Comparison of ENCODE assay signal across 15 cellular contexts in the genomic region with DNA sequence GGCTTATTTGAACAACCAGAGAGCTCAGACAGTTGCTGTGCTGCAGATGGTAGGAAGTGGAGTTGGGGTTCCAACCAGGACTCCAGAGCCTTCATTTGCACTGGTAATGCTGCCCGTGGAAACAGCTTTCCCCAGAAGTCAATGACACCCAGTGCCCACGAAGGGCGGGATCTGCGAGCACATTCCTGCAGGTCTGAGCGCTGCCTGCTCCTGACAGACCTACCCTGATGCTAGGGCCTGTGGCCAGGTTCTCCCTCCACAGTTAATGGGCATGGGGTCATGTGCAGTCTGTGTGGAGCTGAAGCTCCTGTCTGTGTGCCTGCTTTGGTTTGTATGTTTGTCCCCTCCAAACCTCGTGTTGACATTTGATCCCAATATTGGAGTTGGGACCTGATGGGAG.
DNase-seq lines count a peak whose midpoint lies in the region; ATAC-seq, FAIRE-seq and TF ChIP-seq lines count a peak whose summit lies in the region.
"Had no signal": no experiment of that assay in that cellular context is flagged by ENCODE, and none has a peak within 500 bp of the region (broad histone marks: within the 10 kb centered on the region; RNA-seq: fewer than 3 reads in every experiment).

No MANE protein-coding gene starts in this region.

- TF ChIP-seq RAD21 in HepG2 (CRISPR knock-in tag; IDR thresholded peaks at IDR 0.05) = no peak

- peak overlapping the region; percentile 84 for H3K18ac ChIP-seq in neuronal stem cell (ENCODE audit: low read length)

- H3K4me3 ChIP-seq in left ventricle myocardium inferior (no peak overlapping the region), HepG2 (replicated peaks in 1 of 3; ENCODE audit: insufficient read depth in 1 of 3, low read depth in 2 of 3, low read length in 3 of 3) (no peak overlapping the region), neuronal stem cell (ENCODE audit: low read length in 2 of 2) (peak overlapping the region in 1 of 2 donors; percentile 6), MM.1S (ENCODE audit: low read length) (no peak overlapping the region)
- H3K4me3 ChIP-seq: BLaER1 treated with 17β-estradiol and CSF1 and Interleukin-3, amounts not matched to agents 10 nM and 100 nM; GM12878; GM23338 had no signal

- ATAC-seq in left ventricle myocardium superior (no peak), HepG2 (0 out of 3 replicates have a peak, but pooled peaks have one; percentile 12), HG03520 (IDR thresholded peaks at IDR 0.05; ENCODE audit: unreplicated experiment) (no peak)
- ATAC-seq: GM12878, GM23338 had no signal

- H2BK12ac ChIP-seq in neuronal stem cell (ENCODE audit: low read length) = no peak overlapping the region

- no peak overlapping the region for H3K4ac ChIP-seq in neuronal stem cell (ENCODE audit: low read length)

- CTCF ChIA-PET in HepG2 (lab: Yijun Ruan, JAX; ENCODE audit: low intra/inter-chr PET ratio, low total read pairs) = no interaction called here

- no TSS peak for BruUV-seq in HepG2 (replicated peaks; lab: Mats Ljungman, UMichigan)

- no peak overlapping the region for H4K91ac ChIP-seq in neuronal stem cell (ENCODE audit: low read depth, low read length, poor library complexity)

- in situ Hi-C loops in HepG2 (cut with HindIII; ENCODE audit: extremely low pct_ligation_motif_present, low pct_unique_long_range_greater_than_20kb) = no loop called here

- H2AFZ ChIP-seq in HepG2 (ENCODE audit: low read length) = no peak overlapping the region
- no peak overlapping the region for H2AFZ ChIP-seq in neuronal stem cell (ENCODE audit: low read length)
- no peak overlapping the region for H2AFZ ChIP-seq in MM.1S (ENCODE audit: low read length)
- H2AFZ ChIP-seq: GM23338 had no signal

- H3K9ac ChIP-seq in HepG2 (ENCODE audit: insufficient read depth, low read depth, low read length) (no peak overlapping the region), neuronal stem cell (ENCODE audit: low read depth, low read length, poor library complexity) (no peak overlapping the region), MM.1S (ENCODE audit: low read length) (no peak overlapping the region)
- H3K9ac ChIP-seq: BLaER1 treated with 17β-estradiol and CSF1 and Interleukin-3, amounts not matched to agents 10 nM and 100 nM had no signal

- H3K27ac ChIP-seq in left ventricle myocardium inferior (replicated peaks) = no peak overlapping the region
- H3K27ac ChIP-seq in HepG2 (ENCODE audit: extremely low read length, insufficient read depth, low read length) = no peak overlapping the region
- H3K27ac ChIP-seq in neuronal stem cell (replicated peaks; ENCODE audit: low read length) = no peak overlapping the region
- H3K27ac ChIP-seq in MM.1S (ENCODE audit: low read length) = no peak overlapping the region
- H3K27ac ChIP-seq: BLaER1 treated with 17β-estradiol and CSF1 and Interleukin-3, amounts not matched to agents 10 nM and 100 nM had no signal

- H3K79me2 ChIP-seq in HepG2 (ENCODE audit: insufficient read depth, low read length) = no peaks in the 10 kb centered on the region
- no peaks in the 10 kb centered on the region for H3K79me2 ChIP-seq in MM.1S (ENCODE audit: low read length)

- FAIRE-seq in HepG2 (lab: Jason Lieb, UNC) = no peak
- FAIRE-seq: GM12878 had no signal

- no peak for TF ChIP-seq POLR2A in HepG2 (IDR thresholded peaks at IDR 0.05; ENCODE audit: insufficient read depth in 1 of 2, low read depth in 2 of 2, low read length in 2 of 2)

- DNase-seq in left ventricle myocardium superior (peak; percentile 4), left ventricle myocardium inferior (no peak), HepG2 (ENCODE audit: low spot score) (no peak), neuronal stem cell (ENCODE audit: low spot score) (no peak), MM.1S (no peak)
- DNase-seq in activated CD4-positive, CD25-positive, alpha-beta regulatory T cell (lab: John Stamatoyannopoulos, UW) = no peak
- DNase-seq: 8988T; Calu3; CD4-positive, alpha-beta T cell; DMS79; H9 had no signal

- H3K36me3 ChIP-seq in left ventricle myocardium inferior (no peaks in the 10 kb centered on the region), HepG2 (replicated peaks in 1 of 2; ENCODE audit: control insufficient read depth in 1 of 2, insufficient read depth in 2 of 2, low read length in 2 of 2) (no peaks in the 10 kb centered on the region), neuronal stem cell (replicated peaks in 1 of 2; ENCODE audit: control insufficient read depth in 2 of 2, insufficient read depth in 2 of 2, low read length in 2 of 2) (no peaks in the 10 kb centered on the region), MM.1S (replicated peaks; ENCODE audit: insufficient read depth, low read length) (no peaks in the 10 kb centered on the region)
- H3K36me3 ChIP-seq: BLaER1 treated with 17β-estradiol and CSF1 and Interleukin-3, amounts not matched to agents 10 nM and 100 nM had no signal

- H3K27me3 ChIP-seq in left ventricle myocardium inferior (ENCODE audit: low read depth) (peaks cover 2% of the 10 kb centered on the region), HepG2 (ENCODE audit: control insufficient read depth in 1 of 2, insufficient read depth in 2 of 2, low read length in 2 of 2) (peaks cover 0 to under 1% of the 10 kb centered on the region in 2 experiments; a peak in 2 of 5 replicates), neuronal stem cell (ENCODE audit: control insufficient read depth in 3 of 3, insufficient read depth in 3 of 3, low read depth in 1 of 3, low read length in 3 of 3) (no peaks in the 10 kb centered on the region), MM.1S (replicated peaks; ENCODE audit: insufficient read depth, low read length) (no peaks in the 10 kb centered on the region)
- H3K27me3 ChIP-seq: BLaER1 treated with 17β-estradiol and CSF1 and Interleukin-3, amounts not matched to agents 10 nM and 100 nM had no signal

- POLR2A ChIA-PET in HepG2 (lab: Yijun Ruan, JAX) = no interaction called here

- H3K4me2 ChIP-seq in HepG2 (ENCODE audit: low read depth, low read length) (no peak overlapping the region), neuronal stem cell (ENCODE audit: insufficient read depth, low read length, poor library complexity, severe bottlenecking) (no peak overlapping the region), MM.1S (ENCODE audit: low read depth, low read length) (no peak overlapping the region)
- H3K4me2 ChIP-seq: GM23338 had no signal

- no peaks in the 10 kb centered on the region for H3K79me1 ChIP-seq in neuronal stem cell (ENCODE audit: low read depth, low read length)

- TF ChIP-seq CTCF in left ventricle myocardium inferior (IDR thresholded peaks at IDR 0.05; ENCODE audit: borderline replicate concordance) = no peak
- no peak for TF ChIP-seq CTCF in HepG2 (CRISPR knock-in tag; IDR thresholded peaks at IDR 0.05)
- no peak for TF ChIP-seq CTCF in MM.1S (IDR thresholded peaks at IDR 0.05; ENCODE audit: low read length)

- H4K8ac ChIP-seq in neuronal stem cell (ENCODE audit: low read depth, low read length) = no peak overlapping the region

- no peaks in the 10 kb centered on the region for H3K9me2 ChIP-seq in MM.1S (replicated peaks; ENCODE audit: insufficient read depth, low read length)

- H3F3A ChIP-seq in MM.1S (ENCODE audit: insufficient read depth, low read length) = no peaks in the 10 kb centered on the region

- H2BK5ac ChIP-seq in neuronal stem cell (ENCODE audit: low read length) = no peak overlapping the region

- no peak for TF ChIP-seq EP300 in HepG2 (IDR thresholded peaks at IDR 0.05; ENCODE audit: low read depth in 2 of 2, low read length in 2 of 2)
- TF ChIP-seq EP300 in HepG2 (CRISPR knock-in tag; IDR thresholded peaks at IDR 0.05; ENCODE audit: borderline replicate concordance) = no peak

- H2BK15ac ChIP-seq in neuronal stem cell (ENCODE audit: low read length) = no peak overlapping the region

- H3K23ac ChIP-seq in neuronal stem cell (ENCODE audit: low read depth, low read length, poor library complexity) = no peak overlapping the region

- H4K20me1 ChIP-seq in HepG2 (ENCODE audit: insufficient read depth, low read length) (no peaks in the 10 kb centered on the region), MM.1S (ENCODE audit: insufficient read depth, low read length) (no peaks in the 10 kb centered on the region)
- H4K20me1 ChIP-seq: BLaER1 treated with 17β-estradiol and CSF1 and Interleukin-3, amounts not matched to agents 10 nM and 100 nM had no signal

- no peak overlapping the region for H3K14ac ChIP-seq in neuronal stem cell (ENCODE audit: low read length)

- 9% methylated on average over 4 of the region's 6 CpGs for WGBS in HepG2 (ENCODE audit: low lambda C conversion rate)
- whole genome bisulfite sequencing in neuronal stem cell (ENCODE audit: extremely low coverage in 2 of 2, insufficient read length in 2 of 2, insufficient replicate concordance in 1 of 2), 2 donors = no CpG with 5 or more reads among the region's 6 CpGs

- H3K4me1 ChIP-seq in left ventricle myocardium inferior = no peaks in the 10 kb centered on the region
- no peaks in the 10 kb centered on the region for H3K4me1 ChIP-seq in HepG2 (ENCODE audit: insufficient read depth, low read length)
- H3K4me1 ChIP-seq in neuronal stem cell (ENCODE audit: control insufficient read depth in 2 of 2, insufficient read depth in 1 of 2, low read depth in 1 of 2, low read length in 2 of 2) = peaks cover 3 to 9% of the 10 kb centered on the region in 2 donors
- H3K4me1 ChIP-seq in MM.1S (ENCODE audit: low read length) = no peaks in the 10 kb centered on the region

- H2BK120ac ChIP-seq in neuronal stem cell (ENCODE audit: low read depth, low read length) = no peak overlapping the region

- H3K9me3 ChIP-seq in left ventricle myocardium inferior (replicated peaks) (no peaks in the 10 kb centered on the region), HepG2 (ENCODE audit: low read length) (no peaks in the 10 kb centered on the region), neuronal stem cell (replicated peaks in 1 of 2; ENCODE audit: control insufficient read depth in 2 of 2, insufficient read depth in 1 of 2, low read depth in 1 of 2, low read length in 2 of 2) (peaks cover 0 to 5% of the 10 kb centered on the region in 2 donors), MM.1S (replicated peaks; ENCODE audit: insufficient read depth, low read length) (no peaks in the 10 kb centered on the region)

- no peak overlapping the region for H2AK5ac ChIP-seq in neuronal stem cell (ENCODE audit: low read depth, low read length)

- intact Hi-C loops in left ventricle myocardium superior (cut with micrococcal nuclease) = no loop called here
- intact Hi-C loops in left ventricle myocardium inferior (cut with micrococcal nuclease) = no loop called here
- intact Hi-C loops in HepG2 (cut with micrococcal nuclease; ENCODE audit: unreplicated experiment) = no loop called here

TF ChIP-seq in HepG2, 621 proteins besides CTCF, POLR2A, EP300 and RAD21 (continues in another document):
- TF ChIP-seq BHLHE40 (IDR thresholded peaks at IDR 0.05; ENCODE audit: low read length) = no peak
